ENCODE assay signal across 7 cellular contexts in the genomic region with DNA sequence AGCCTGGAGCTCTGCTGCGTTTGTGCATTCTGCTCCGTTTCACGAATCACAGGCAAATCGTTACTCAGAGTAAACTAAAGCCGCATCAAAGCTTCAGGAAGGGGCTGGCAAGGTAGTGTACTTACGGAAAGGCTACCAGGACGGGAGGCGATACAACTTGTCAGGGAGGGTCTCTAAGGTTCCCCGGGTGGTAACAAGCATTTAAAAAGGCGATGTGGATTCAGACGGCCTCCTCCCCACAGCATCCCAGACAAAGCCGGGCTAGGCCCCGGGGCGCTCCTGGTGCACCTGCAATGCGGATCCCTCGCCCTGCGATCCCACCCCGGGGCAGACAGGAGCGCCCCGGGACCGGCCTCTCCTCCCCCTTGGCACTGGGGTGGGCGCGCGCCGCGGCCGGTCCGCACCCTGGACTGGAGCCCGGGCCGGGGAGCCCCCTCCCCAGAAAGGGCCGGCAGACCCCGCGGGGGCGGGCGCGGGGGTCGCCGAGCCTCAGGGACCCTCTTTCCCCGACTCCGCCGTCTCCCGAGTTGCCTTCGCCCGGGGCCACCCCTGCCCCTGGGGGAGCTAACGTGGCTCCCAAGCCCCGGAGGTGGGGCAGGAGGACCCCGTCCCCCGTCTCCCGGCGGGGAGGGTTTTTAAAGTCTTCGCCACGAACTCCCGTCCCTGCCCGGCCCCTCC. TPM values are rescaled to one million over a fixed set of nuclear protein-coding genes. Genes with fewer than 3 reads are reported as not detected.
DNase-seq lines count a peak whose midpoint lies in the region; ATAC-seq and TF ChIP-seq lines count a peak whose summit lies in the region.

No MANE protein-coding gene starts in this region.

- peak overlapping the region; percentile 6 for H3K9ac ChIP-seq in NT2/D1 (ENCODE audit: insufficient read length, low read depth)
- peak overlapping the region; percentile 78 for H3K9ac ChIP-seq in fibroblast of lung (ENCODE audit: insufficient read depth, low read length)

- H3K27ac ChIP-seq in fibroblast of lung (ENCODE audit: insufficient read depth, low read length) (peak overlapping the region; percentile 46), upper lobe of left lung (peak overlapping the region; percentile 87 to 98 (median 92))

- peaks cover 31% of the 10 kb centered on the region for H3K79me2 ChIP-seq in fibroblast of lung (ENCODE audit: control insufficient read depth, insufficient read depth, low read length)

- peak overlapping the region; percentile 95 for H3K4me3 Mint-ChIP-seq in nephron progenitor cell

- TF ChIP-seq CTCF in fibroblast of lung (conservative IDR thresholded peaks at IDR 0.05 in 1 of 2, IDR thresholded peaks at IDR 0.05 in 1 of 2; ENCODE audit: low read depth in 1 of 2, low read length in 2 of 2) = no peak
- no peak for TF ChIP-seq CTCF in nephron progenitor cell (IDR thresholded peaks at IDR 0.05)
- no peak for TF ChIP-seq CTCF in upper lobe of left lung (IDR thresholded peaks at IDR 0.05)

- peaks cover 27% of the 10 kb centered on the region for H3K36me3 Mint-ChIP-seq in nephron progenitor cell (ENCODE audit: low read depth)

- TF ChIP-seq POLR2A in upper lobe of left lung (IDR thresholded peaks at IDR 0.05) = no peak

- H3K4me1 Mint-ChIP-seq in nephron progenitor cell = peaks cover 72% of the 10 kb centered on the region

- no peak for TF ChIP-seq EP300 in upper lobe of left lung (IDR thresholded peaks at IDR 0.05)

- no peaks in the 10 kb centered on the region for H3K4me1 ChIP-seq in NT2/D1 (ENCODE audit: insufficient read depth, insufficient read length)
- peaks cover 5% of the 10 kb centered on the region for H3K4me1 ChIP-seq in fibroblast of lung (ENCODE audit: control insufficient read depth, extremely low read depth, insufficient read depth, low read length)
- H3K4me1 ChIP-seq in upper lobe of left lung = peaks cover 10 to 23% (median 19%) of the 10 kb centered on the region in 4 donors

- H3K4me3 ChIP-seq in NT2/D1 (ENCODE audit: insufficient read length, low read depth) = peak overlapping the region; percentile 38
- H3K4me3 ChIP-seq in fibroblast of lung (replicated peaks in 1 of 4; ENCODE audit: control extremely low read depth in 1 of 4, insufficient read depth in 1 of 4, low read depth in 3 of 4, low read length in 4 of 4) = peak overlapping the region; percentile 60 to 82 (median 78)
- peak overlapping the region; percentile 54 to 99 (median 88) for H3K4me3 ChIP-seq in upper lobe of left lung

- peak overlapping the region; percentile 82 for H3K27ac Mint-ChIP-seq in nephron progenitor cell

- H3K9me3 Mint-ChIP-seq in nephron progenitor cell = no peaks in the 10 kb centered on the region

- H3K4me2 ChIP-seq in fibroblast of lung (ENCODE audit: extremely low read depth, insufficient read depth, low read length) = peak overlapping the region; percentile 67

- peak overlapping the region; percentile 31 for H2AFZ ChIP-seq in fibroblast of lung (ENCODE audit: low read length)

- peaks cover 12% of the 10 kb centered on the region for H3K27me3 Mint-ChIP-seq in nephron progenitor cell (ENCODE audit: low read depth, poor library complexity)

- no peaks in the 10 kb centered on the region for H4K20me1 ChIP-seq in fibroblast of lung (ENCODE audit: control insufficient read depth, extremely low read depth, insufficient read depth, low read length)

- peak; percentile 5 for ATAC-seq in GM18517 (IDR thresholded peaks at IDR 0.05; ENCODE audit: unreplicated experiment)
- ATAC-seq in HG02973 (IDR thresholded peaks at IDR 0.05; ENCODE audit: unreplicated experiment) = peak; percentile 5
- ATAC-seq in upper lobe of left lung (ENCODE audit: low FRiP score in 2 of 2) = peak; percentile 8 to 20

- H3K36me3 ChIP-seq in NT2/D1 (ENCODE audit: insufficient read depth, insufficient read length, low read length) = peaks cover 24% of the 10 kb centered on the region
- peaks cover 2% of the 10 kb centered on the region for H3K36me3 ChIP-seq in fibroblast of lung (ENCODE audit: control insufficient read depth, insufficient read depth, low read length)
- peaks cover 0 to 12% (median 3%) of the 10 kb centered on the region in 4 donors for H3K36me3 ChIP-seq in upper lobe of left lung

- H3K27me3 ChIP-seq in NT2/D1 (ENCODE audit: insufficient read depth, insufficient read length) (peaks cover 68% of the 10 kb centered on the region), fibroblast of lung (ENCODE audit: control insufficient read depth, insufficient read depth, low read length) (no peaks in the 10 kb centered on the region), upper lobe of left lung (no peaks in the 10 kb centered on the region)

- H3K9me3 ChIP-seq in NT2/D1 (ENCODE audit: insufficient read depth, low read length) (no peaks in the 10 kb centered on the region), fibroblast of lung (ENCODE audit: control insufficient read depth, insufficient read depth, low read depth, low read length) (no peaks in the 10 kb centered on the region), upper lobe of left lung (no peaks in the 10 kb centered on the region)

- 0 to 1% methylated on average over 8 to 30 of the region's 54 CpGs for WGBS in upper lobe of left lung, 2 donors

- DNase-seq in NT2/D1 (ENCODE audit: low read depth, low spot score) = peak; percentile 90
- DNase-seq in activated T-helper 1 cell treated with Interleukin-2 at 50 U/mL for 16 hours (ENCODE audit: low read depth) = peak; percentile 8
- peak; percentile 50 to 59 for DNase-seq in fibroblast of lung (ENCODE audit: low read depth in 2 of 2)
- peak; percentile 52 for DNase-seq in nephron progenitor cell
- peak in 1 of 2 donors; percentile 89 for DNase-seq in upper lobe of left lung

RNA-seq across cellular contexts. Expression of gene CCDC92, which starts 0.7 kb away (rescaled TPM):
- total RNA-seq in fibroblast of lung = 7.7 and 13.2 TPM in 2 replicates
- polyA plus RNA-seq in fibroblast of lung = 42.3 and 48.6 TPM in 2 replicates
- 49.6 and 50.9 TPM in 2 replicates for polyA plus RNA-seq in fibroblast of lung (2012)
- 40.8 and 46.5 TPM in 2 replicates for polyA minus RNA-seq in fibroblast of lung (ENCODE audit: low replicate concordance)
- 10 to 100 TPM; 33.8 to 48.9 (median 43.7) TPM for total RNA-seq in upper lobe of left lung

RNA-seq across cellular contexts. Expression of gene ZNF664, which starts 1.1 kb away (rescaled TPM):
- total RNA-seq in fibroblast of lung = 43.9 and 46.0 TPM in 2 replicates
- polyA plus RNA-seq in fibroblast of lung = 44.1 and 55.1 TPM in 2 replicates
- polyA plus RNA-seq in fibroblast of lung (2012) = 35.4 and 43.0 TPM in 2 replicates
- polyA minus RNA-seq in fibroblast of lung (ENCODE audit: low replicate concordance) = 12.0 and 39.3 TPM in 2 replicates
- 100 to 1,000 TPM in 2 of 6 donors, 10 to 100 TPM in 4; 49.1 to 112 (median 91.8) TPM for total RNA-seq in upper lobe of left lung
